ENCODE assay signal across 21 cellular contexts in the genomic region with DNA sequence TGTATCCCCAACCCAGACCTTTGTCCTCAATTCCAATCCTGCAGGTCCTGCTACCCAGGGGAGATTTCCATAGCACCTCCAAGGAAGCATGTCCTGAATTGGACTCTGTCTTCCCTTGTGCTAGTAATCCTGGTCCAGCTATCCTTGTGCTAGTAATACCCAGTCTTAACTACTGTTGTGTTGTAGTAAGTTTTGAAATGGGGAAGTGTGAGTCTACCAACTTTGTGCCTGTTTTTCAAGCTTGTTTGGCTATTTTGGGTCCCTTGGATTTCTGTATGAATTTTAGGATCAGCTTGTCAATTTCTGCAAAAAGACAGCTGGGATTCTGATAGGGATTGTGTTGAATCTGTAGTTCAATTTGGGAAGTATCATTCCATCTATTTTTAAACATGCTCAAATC.
"Had no signal": no experiment of that assay in that cellular context is flagged by ENCODE, and none has a peak within 500 bp of the region (broad histone marks: within the 10 kb centered on the region; RNA-seq: fewer than 3 reads in every experiment).

No MANE protein-coding gene starts in this region.

- H3K9me3 Mint-ChIP-seq: activated naive CD4-positive, alpha-beta T cell treated with anti-CD3 and anti-CD28 coated beads for 36 hours; activated T-helper 17 cell treated with anti-CD3 and anti-CD28 coated beads, Interleukin-2, amount 50 U/mL, for 72 hours; T-cell had no signal

- H3K4me3 Mint-ChIP-seq: activated naive CD4-positive, alpha-beta T cell treated with anti-CD3 and anti-CD28 coated beads for 36 hours; activated T-helper 17 cell treated with anti-CD3 and anti-CD28 coated beads, Interleukin-2, amount 50 U/mL, for 72 hours; nephron; T-cell had no signal

- H3K4me3 ChIP-seq: ascending aorta, esophagus muscularis mucosa, left lung, right atrium auricular region, skin epidermis, stomach, testis, upper lobe of right lung had no signal

- H3K27ac ChIP-seq: ascending aorta, esophagus muscularis mucosa, left lung, right atrium auricular region, skin epidermis, stomach, testis, upper lobe of right lung had no signal

- H3K9me3 ChIP-seq: ascending aorta, esophagus muscularis mucosa, left lung, right atrium auricular region, stomach, testis, upper lobe of right lung had no signal

- ATAC-seq: activated CD4-positive, CD25-positive, alpha-beta regulatory T cell treated with anti-CD3 and anti-CD28 coated beads, Interleukin-2, amount 50 U/mL, for 24 hours; activated T-helper 17 cell treated with anti-CD3 and anti-CD28 coated beads, Interleukin-2, amount 50 U/mL, for 72 hours; left lung; T-cell; upper lobe of right lung had no signal

- FAIRE-seq: bronchial epithelial cell had no signal

- H3K4me1 ChIP-seq: ascending aorta, right atrium auricular region, upper lobe of right lung had no signal

- H3K27ac Mint-ChIP-seq: activated naive CD4-positive, alpha-beta T cell treated with anti-CD3 and anti-CD28 coated beads for 36 hours; activated T-helper 17 cell treated with anti-CD3 and anti-CD28 coated beads, Interleukin-2, amount 50 U/mL, for 72 hours; nephron; T-cell had no signal

- H3K27me3 Mint-ChIP-seq: activated T-helper 17 cell treated with anti-CD3 and anti-CD28 coated beads, Interleukin-2, amount 50 U/mL, for 72 hours; T-cell had no signal

- DNase-seq: activated CD4-positive, alpha-beta T cell treated with anti-CD3 and anti-CD28 coated beads, Interleukin-2, amount 50 U/mL, for 4 hours; activated naive CD4-positive, alpha-beta T cell treated with anti-CD3 and anti-CD28 coated beads for 36 hours; activated T-cell treated with anti-CD3 and anti-CD28 coated beads for 4 hours; hippocampal formation; left lung; mesenchymal stem cell; occipital lobe; stimulated activated CD4-positive, alpha-beta T cell treated with anti-CD3 and anti-CD28 coated beads, Interleukin-4, amount 100 ng/mL, for 4 hours; stomach; T-cell; T-helper 9 cell; testis; upper lobe of right lung had no signal

- H3K36me3 ChIP-seq: ascending aorta, esophagus muscularis mucosa, left lung, right atrium auricular region, stomach, upper lobe of right lung had no signal

- H3K27me3 ChIP-seq: ascending aorta, esophagus muscularis mucosa, left lung, right atrium auricular region, stomach, testis, upper lobe of right lung had no signal
